In genomic region chr12:20779971-20780370, GRCh38 we compare ENCODE assay signal across 15 cellular contexts. TPM values are rescaled to one million over a fixed set of nuclear protein-coding genes. Genes with fewer than 3 reads are reported as not detected.
"Had no signal": no experiment of that assay in that cellular context is flagged by ENCODE, and none has a peak within 500 bp of the region (broad histone marks: within the 10 kb centered on the region; RNA-seq: fewer than 3 reads in every experiment).

No MANE protein-coding gene starts in this region.

RNA-seq across cellular contexts. Expression of gene SLCO1B3, which starts 30.5 kb away (rescaled TPM):
- total RNA-seq: activated B cell treated with CpG ODN at 0.5 μM for 24 hours; activated CD4-positive, alpha-beta memory T cell treated with anti-CD3 and anti-CD28 coated beads for 36 hours; activated CD4-positive, alpha-beta memory T cell treated with anti-CD3 and anti-CD28 coated beads, Interleukin-2, amount 10 ng/mL, durations not matched to agents 7 days and 5 days; activated CD4-positive, alpha-beta T cell treated with anti-CD3 and anti-CD28 coated beads for 36 hours; activated CD4-positive, alpha-beta T cell treated with anti-CD3 and anti-CD28 coated beads, Interleukin-2, amount 10 ng/mL, durations not matched to agents 24 days and 14 days; activated CD4-positive, alpha-beta T cell treated with anti-CD3 and anti-CD28 coated beads, Interleukin-2, amount 10 ng/mL, durations not matched to agents 7 days and 5 days; activated CD8-positive, alpha-beta memory T cell treated with anti-CD3 and anti-CD28 coated beads for 36 hours; activated CD8-positive, alpha-beta memory T cell treated with anti-CD3 and anti-CD28 coated beads, Interleukin-2, amount 10 ng/mL, durations not matched to agents 7 days and 5 days; activated CD8-positive, alpha-beta T cell treated with anti-CD3 and anti-CD28 coated beads for 36 hours; activated CD8-positive, alpha-beta T cell treated with anti-CD3 and anti-CD28 coated beads, Interleukin-2, amount 10 ng/mL, durations not matched to agents 7 days and 5 days; T-cell; T-helper 1 cell treated with Interleukin-12 subunit alpha and Interleukin-12 subunit beta and Interleukin-4 antibody, amounts not matched to agents 30 ng/mL and 1 ng/mL, for 36 hours; T-helper 17 cell; T-helper 2 cell treated with Interferon-gamma antibody and Interleukin-4, amounts not matched to agents 100 ng/mL and 5 ng/mL, for 36 hours; WTC11 had no signal
